In the genomic region with DNA sequence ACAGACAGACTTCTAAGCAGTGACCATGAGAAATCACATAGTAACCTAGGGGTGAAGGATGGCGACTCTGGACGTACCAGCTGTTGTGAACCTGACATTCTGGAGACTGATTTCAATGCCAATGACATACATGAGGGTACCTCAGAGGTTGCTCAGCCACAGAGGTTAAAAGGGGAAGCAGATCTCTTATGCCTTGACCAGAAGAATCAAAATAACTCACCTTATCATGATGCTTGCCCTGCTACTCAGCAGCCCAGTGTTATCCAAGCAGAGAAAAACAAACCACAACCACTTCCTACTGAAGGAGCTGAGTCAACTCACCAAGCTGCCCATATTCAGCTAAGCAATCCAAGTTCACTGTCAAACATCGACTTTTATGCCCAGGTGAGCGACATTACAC, we compare ENCODE assay signal across 8 cellular contexts. TPM values are rescaled to one million over a fixed set of nuclear protein-coding genes. Genes with fewer than 3 reads are reported as not detected.
DNase-seq lines count a peak whose midpoint lies in the region; ATAC-seq lines count a peak whose summit lies in the region.

No MANE protein-coding gene starts in this region.

- H3K9me3 ChIP-seq in GM23248 (ENCODE audit: low read depth) = no peaks in the 10 kb centered on the region

- ATAC-seq in GM18867 (IDR thresholded peaks at IDR 0.05; ENCODE audit: unreplicated experiment) (peak; percentile 86), HG02623 (IDR thresholded peaks at IDR 0.05; ENCODE audit: unreplicated experiment) (peak; percentile 91)

- DNase-seq in MV-4-11 (lab: John Stamatoyannopoulos, UW) (peak; percentile 77), glomerular visceral epithelial cell (ENCODE audit: extremely low spot score) (peak; percentile 76), NCI-H510A (lab: John Stamatoyannopoulos, UW) (no peak), GM23248 (no peak), SIG-M5 treated with dmso at 0.1 percent for 504 hours (lab: John Stamatoyannopoulos, UW; ENCODE audit: unreplicated experiment) (no peak), NCI-H748 (lab: John Stamatoyannopoulos, UW; ENCODE audit: unreplicated experiment) (no peak)

- no peak overlapping the region for H2AFZ ChIP-seq in GM23248

- no peak overlapping the region for H3K9ac ChIP-seq in GM23248

- H3K4me3 ChIP-seq in GM23248 = no peak overlapping the region

- 0 out of 2 replicates have a peak, but pooled peaks cover 5% of the 10 kb centered on the region for H3K4me1 ChIP-seq in GM23248 (ENCODE audit: insufficient read depth)

- H3K4me2 ChIP-seq in GM23248 (ENCODE audit: unreplicated experiment) = no peak overlapping the region

- WGBS in GM23248 (ENCODE audit: low coverage in 1 of 2, low lambda C conversion rate in 2 of 2, missing lambda C conversion rate in 2 of 2), 2 experiments = 93 to 94% methylated on average over 4 of the region's 4 CpGs

- H3K9me2 ChIP-seq in GM23248 (ENCODE audit: insufficient read depth) = peaks cover 3% of the 10 kb centered on the region; the same call in 1 of the 2 replicates

- in situ Hi-C loops in GM23248 (cut with MboI) = no loop called here

- no peaks in the 10 kb centered on the region for H3K79me2 ChIP-seq in GM23248 (ENCODE audit: insufficient read depth)

- H3K27ac ChIP-seq in GM23248 = no peak overlapping the region

- H3K36me3 ChIP-seq in GM23248 (ENCODE audit: low read depth) = no peaks in the 10 kb centered on the region

- no peaks in the 10 kb centered on the region for H4K20me1 ChIP-seq in GM23248 (ENCODE audit: insufficient read depth)

- H3F3A ChIP-seq in GM23248 (ENCODE audit: insufficient read depth) = no peaks in the 10 kb centered on the region

- H3K27me3 ChIP-seq in GM23248 (replicated peaks; ENCODE audit: insufficient read depth) = no peaks in the 10 kb centered on the region

RNA-seq across cellular contexts. Expression of a gene that starts 38.0 kb away (rescaled TPM):
- 0.89 and 2.8 TPM in 2 replicates for total RNA-seq in GM23248 (2014; rRNA removed; shearing (Covaris generic))
- 5.7 and 6.4 TPM in 2 replicates for polyA plus RNA-seq in GM23248 (2016; fragmentation: Nextera tagmentation; extraction: Ambion mirVana)

Comparison
In these comparisons a context has a peak if more than half of its experiments do, and no peak if none do; other contexts are left out.
1. DNase-seq: peak in MV-4-11 (single experiment) and glomerular visceral epithelial cell (single experiment); none in NCI-H510A (single experiment), GM23248 (single experiment), SIG-M5 treated with dmso at 0.1 percent for 504 hours (single experiment) and NCI-H748 (single experiment).